ENCODE assay signal across 19 cellular contexts in genomic region chr15:29066848-29067247, GRCh38.
DNase-seq lines count a peak whose midpoint lies in the region; ATAC-seq lines count a peak whose summit lies in the region.
"Had no signal": no experiment of that assay in that cellular context is flagged by ENCODE, and none has a peak within 500 bp of the region (broad histone marks: within the 10 kb centered on the region; RNA-seq: fewer than 3 reads in every experiment).

No MANE protein-coding gene starts in this region.

- no peaks in the 10 kb centered on the region for H3K9me3 Mint-ChIP-seq in activated naive CD4-positive, alpha-beta T cell treated with anti-CD3 and anti-CD28 coated beads, Interleukin-2, amount 50 U/mL, for 24 hours
- no peaks in the 10 kb centered on the region for H3K9me3 Mint-ChIP-seq in immature natural killer cell
- H3K9me3 Mint-ChIP-seq in activated CD8-positive, alpha-beta T cell treated with anti-CD3 and anti-CD28 coated beads, Interleukin-2, amount 10 ng/mL, durations not matched to agents 7 days and 5 days (ENCODE audit: insufficient read depth) = no peaks in the 10 kb centered on the region

- H3K4me3 Mint-ChIP-seq in activated naive CD4-positive, alpha-beta T cell treated with anti-CD3 and anti-CD28 coated beads, Interleukin-2, amount 50 U/mL, for 24 hours = no peak overlapping the region
- peak overlapping the region in 1 of 5 donors; percentile 2 for H3K4me3 Mint-ChIP-seq in immature natural killer cell
- H3K4me3 Mint-ChIP-seq in activated CD8-positive, alpha-beta T cell treated with anti-CD3 and anti-CD28 coated beads, Interleukin-2, amount 10 ng/mL, durations not matched to agents 7 days and 5 days = no peak overlapping the region
- H3K4me3 Mint-ChIP-seq: B cell, CD14-positive monocyte, GM23338 had no signal

- H3K27me3 Mint-ChIP-seq in activated naive CD4-positive, alpha-beta T cell treated with anti-CD3 and anti-CD28 coated beads, Interleukin-2, amount 50 U/mL, for 24 hours = no peaks in the 10 kb centered on the region
- H3K27me3 Mint-ChIP-seq in immature natural killer cell (ENCODE audit: low read depth in 3 of 3) = peaks cover 0 to 6% (median 2%) of the 10 kb centered on the region in 3 donors
- H3K27me3 Mint-ChIP-seq in activated CD8-positive, alpha-beta T cell treated with anti-CD3 and anti-CD28 coated beads, Interleukin-2, amount 10 ng/mL, durations not matched to agents 7 days and 5 days (ENCODE audit: low read depth) = no peaks in the 10 kb centered on the region
- H3K27me3 Mint-ChIP-seq: B cell had no signal

- H3K4me1 Mint-ChIP-seq in activated naive CD4-positive, alpha-beta T cell treated with anti-CD3 and anti-CD28 coated beads, Interleukin-2, amount 50 U/mL, for 24 hours = peaks cover 35% of the 10 kb centered on the region
- H3K4me1 Mint-ChIP-seq in immature natural killer cell = peaks cover 49 to 53% of the 10 kb centered on the region in 2 donors
- H3K4me1 Mint-ChIP-seq in activated CD8-positive, alpha-beta T cell treated with anti-CD3 and anti-CD28 coated beads, Interleukin-2, amount 10 ng/mL, durations not matched to agents 7 days and 5 days (ENCODE audit: low read depth) = peaks cover 8% of the 10 kb centered on the region
- H3K4me1 Mint-ChIP-seq: B cell, CD14-positive monocyte had no signal

- ATAC-seq in activated CD8-positive, alpha-beta T cell treated with anti-CD3 and anti-CD28 coated beads, Interleukin-2, amount 10 ng/mL, durations not matched to agents 7 days and 5 days = no peak
- ATAC-seq: A549, GM23338, HepG2, K562, Panc1 had no signal

- peaks cover 23% of the 10 kb centered on the region for H3K36me3 Mint-ChIP-seq in activated naive CD4-positive, alpha-beta T cell treated with anti-CD3 and anti-CD28 coated beads, Interleukin-2, amount 50 U/mL, for 24 hours
- peaks cover 0 to 23% (median 0%) of the 10 kb centered on the region in 3 donors for H3K36me3 Mint-ChIP-seq in immature natural killer cell
- H3K36me3 Mint-ChIP-seq in activated CD8-positive, alpha-beta T cell treated with anti-CD3 and anti-CD28 coated beads, Interleukin-2, amount 10 ng/mL, durations not matched to agents 7 days and 5 days (ENCODE audit: low read depth) = no peaks in the 10 kb centered on the region
- H3K36me3 Mint-ChIP-seq: CD14-positive monocyte had no signal

- DNase-seq in activated naive CD4-positive, alpha-beta T cell treated with Interleukin-2 at 50 U/mL for 16 hours = no peak
- DNase-seq in NCI-H524 (lab: John Stamatoyannopoulos, UW) (peak; percentile 58 to 69), immature natural killer cell (no peak), SKM-1 treated with dmso at 0.1 percent for 144 hours (lab: John Stamatoyannopoulos, UW; ENCODE audit: unreplicated experiment) (no peak), cortex of kidney (lab: John Stamatoyannopoulos, UW) (no peak)
- no peak for DNase-seq in activated CD8-positive, alpha-beta T cell treated with anti-CD3 and anti-CD28 coated beads, Interleukin-2, amount 10 ng/mL, durations not matched to agents 7 days and 5 days
- DNase-seq: DND-41, HCEC 1CT, NCI-H1105 treated with DMSO at 0.1 percent for 48 hours, NCI-H187, NCI-H774 had no signal

- POLR2A ChIA-PET in activated CD8-positive, alpha-beta T cell treated with anti-CD3 and anti-CD28 coated beads, Interleukin-2, amount 10 ng/mL, durations not matched to agents 7 days and 5 days (lab: Charles Lee) = no interaction called here

- CTCF ChIA-PET in activated CD8-positive, alpha-beta T cell treated with anti-CD3 and anti-CD28 coated beads, Interleukin-2, amount 10 ng/mL, durations not matched to agents 7 days and 5 days (lab: Charles Lee) = interaction anchor here (0.6 kb wide), 1 partner anchor 1597 kb away, joined by 3 read pairs; no protein-coding TSS in a partner anchor

- H3K27ac Mint-ChIP-seq in activated naive CD4-positive, alpha-beta T cell treated with anti-CD3 and anti-CD28 coated beads, Interleukin-2, amount 50 U/mL, for 24 hours = peak overlapping the region; percentile 60
- H3K27ac Mint-ChIP-seq in immature natural killer cell = peak overlapping the region; percentile 67 to 90 (median 78)
- no peak overlapping the region for H3K27ac Mint-ChIP-seq in activated CD8-positive, alpha-beta T cell treated with anti-CD3 and anti-CD28 coated beads, Interleukin-2, amount 10 ng/mL, durations not matched to agents 7 days and 5 days
- H3K27ac Mint-ChIP-seq: B cell, CD14-positive monocyte, GM23338 had no signal

Comparison
In these comparisons a context has a peak if more than half of its experiments do, and no peak if none do; other contexts are left out.
1. DNase-seq: peak in NCI-H524 (2 of 2); none in activated naive CD4-positive, alpha-beta T cell treated with Interleukin-2 at 50 U/mL for 16 hours (single experiment), immature natural killer cell (0 of 3), activated CD8-positive, alpha-beta T cell treated with anti-CD3 and anti-CD28 coated beads, Interleukin-2, amount 10 ng/mL, durations not matched to agents 7 days and 5 days (single experiment), SKM-1 treated with dmso at 0.1 percent for 144 hours (single experiment) and cortex of kidney (single experiment).